8 cellular contexts compared by ENCODE assay signal in genomic region chr19:10027158-10027997, GRCh38. TPM values are rescaled to one million over a fixed set of nuclear protein-coding genes. Genes with fewer than 3 reads are reported as not detected.
DNase-seq lines count a peak whose midpoint lies in the region; ATAC-seq and TF ChIP-seq lines count a peak whose summit lies in the region.

No MANE protein-coding gene starts in this region.

- H3K27me3 ChIP-seq in CD4-positive, CD25-positive, alpha-beta regulatory T cell (ENCODE audit: control insufficient read depth, insufficient read depth, low read length): peaks cover 7% of the 10 kb centered on the region

- H3K27me3 Mint-ChIP-seq in CD4-positive, CD25-positive, alpha-beta regulatory T cell: peaks cover 22% of the 10 kb centered on the region
- peaks cover 17% of the 10 kb centered on the region for H3K27me3 Mint-ChIP-seq in MCF 10A (ENCODE audit: insufficient read depth, unreplicated experiment)

- intact Hi-C loops in MCF 10A (cut with micrococcal nuclease): loop anchor here (1.0 to 5.0 kb wide), 4 partner anchors 27 to 890 kb away; no protein-coding TSS in a partner anchor

- peak; percentile 89 for TF ChIP-seq CTCF in VCaP (conservative IDR thresholded peaks at IDR 0.05)
- peak; percentile 88 for TF ChIP-seq CTCF in MCF 10A (IDR thresholded peaks at IDR 0.05; ENCODE audit: unreplicated experiment)

- BruUV-seq in MCF 10A (replicated peaks; lab: Mats Ljungman, UMichigan): no TSS peak

- H3K4me1 ChIP-seq in CD4-positive, CD25-positive, alpha-beta regulatory T cell (ENCODE audit: control insufficient read depth, insufficient read depth, low read length, poor library complexity, severe bottlenecking): peaks cover 6% of the 10 kb centered on the region

- H3K9me3 Mint-ChIP-seq in CD4-positive, CD25-positive, alpha-beta regulatory T cell: no peaks in the 10 kb centered on the region
- H3K9me3 Mint-ChIP-seq in MCF 10A (ENCODE audit: unreplicated experiment): no peaks in the 10 kb centered on the region

- CTCF ChIA-PET in MCF 10A (lab: Yijun Ruan, JAX): interaction anchor here (0.5 to 6.7 kb wide), 40 partner anchors 8 to 1281 kb away, joined by 3 to 106 read pairs (median 4); partner anchors contain the start of gene COL5A3

- peaks cover 0 to 5% (median 2%) of the 10 kb centered on the region in 4 donors for H3K4me1 Mint-ChIP-seq in CD4-positive, CD25-positive, alpha-beta regulatory T cell
- no peaks in the 10 kb centered on the region for H3K4me1 Mint-ChIP-seq in MCF 10A (ENCODE audit: insufficient read depth, unreplicated experiment)

- peak overlapping the region in 1 of 3 donors; percentile 55 for H3K27ac Mint-ChIP-seq in CD4-positive, CD25-positive, alpha-beta regulatory T cell
- no peak overlapping the region for H3K27ac Mint-ChIP-seq in MCF 10A (ENCODE audit: low read depth, unreplicated experiment)

- DNase-seq in CD4-positive, CD25-positive, alpha-beta regulatory T cell: peak; percentile 45 to 69 (median 64)
- DNase-seq in HCEC 1CT: peak; percentile 88
- DNase-seq in NCI-H2171 (lab: John Stamatoyannopoulos, UW): peak; percentile 87
- peak; percentile 91 for DNase-seq in MCF 10A (ENCODE audit: unreplicated experiment)
- DNase-seq in iPS-NIHi11 (ENCODE audit: low spot score): peak; percentile 100
- peak; percentile 49 to 81 for DNase-seq in stimulated activated CD4-positive, alpha-beta T cell treated with anti-CD3 and anti-CD28 coated beads, Interleukin-12 subunit alpha, Interleukin-12 subunit beta, amount 100 ng/mL, for 24 hours (ENCODE audit: low read depth in 2 of 2)

- no peaks in the 10 kb centered on the region for H3K36me3 ChIP-seq in CD4-positive, CD25-positive, alpha-beta regulatory T cell (ENCODE audit: control insufficient read depth, insufficient read depth, low read length)

- no peaks in the 10 kb centered on the region for H3K9me3 ChIP-seq in CD4-positive, CD25-positive, alpha-beta regulatory T cell (ENCODE audit: control insufficient read depth in 2 of 2, low read length in 2 of 2)

- POLR2A ChIA-PET in MCF 10A (lab: Yijun Ruan, JAX): interaction anchor here (0.7 to 1.2 kb wide), 4 partner anchors 12 to 166 kb away, joined by 3 read pairs; no protein-coding TSS in a partner anchor

- ATAC-seq in CD4-positive, CD25-positive, alpha-beta regulatory T cell (ENCODE audit: low read depth in 2 of 2): peak; percentile 31 to 76
- ATAC-seq in HG03135 (IDR thresholded peaks at IDR 0.05; ENCODE audit: unreplicated experiment): no peak

- no peaks in the 10 kb centered on the region for H3K36me3 Mint-ChIP-seq in CD4-positive, CD25-positive, alpha-beta regulatory T cell
- no peaks in the 10 kb centered on the region for H3K36me3 Mint-ChIP-seq in MCF 10A (ENCODE audit: insufficient read depth, unreplicated experiment)

- H3K4me3 ChIP-seq in CD4-positive, CD25-positive, alpha-beta regulatory T cell (ENCODE audit: low read depth, low read length): no peak overlapping the region

- H3K4me3 Mint-ChIP-seq in CD4-positive, CD25-positive, alpha-beta regulatory T cell: no peak overlapping the region
- H3K4me3 Mint-ChIP-seq in MCF 10A (ENCODE audit: unreplicated experiment): no peak overlapping the region

- no peak overlapping the region for H3K27ac ChIP-seq in CD4-positive, CD25-positive, alpha-beta regulatory T cell (ENCODE audit: insufficient read depth, low read length, poor library complexity, severe bottlenecking)
- H3K27ac ChIP-seq in VCaP: no peak overlapping the region

RNA-seq across cellular contexts. Expression of gene RDH8, which starts 14.1 kb away (rescaled TPM):
- total RNA-seq in CD4-positive, CD25-positive, alpha-beta regulatory T cell: not detected
- not detected for polyA plus RNA-seq in CD4-positive, CD25-positive, alpha-beta regulatory T cell
- total RNA-seq in MCF 10A (2022): not detected in 2 replicates

RNA-seq across cellular contexts. Expression of gene COL5A3, which starts 17.1 kb away (rescaled TPM):
- 2.1 TPM for total RNA-seq in CD4-positive, CD25-positive, alpha-beta regulatory T cell
- polyA plus RNA-seq in CD4-positive, CD25-positive, alpha-beta regulatory T cell: under 1 TPM in 1 of 4 donors, not detected in 3; 0.35 TPM
- total RNA-seq in MCF 10A (2022): 0.98 and 1.5 TPM in 2 replicates

RNA-seq across cellular contexts. Expression of gene SHFL, which starts 58.7 kb away (rescaled TPM):
- total RNA-seq in CD4-positive, CD25-positive, alpha-beta regulatory T cell: 93.2 TPM
- 10 to 100 TPM; 28.0 to 29.4 (median 28.6) TPM for polyA plus RNA-seq in CD4-positive, CD25-positive, alpha-beta regulatory T cell
- 11.9 and 17.6 TPM in 2 replicates for total RNA-seq in MCF 10A (2022)
